In genomic region chr12:79883216-79883615, GRCh38 we compare ENCODE assay signal across 12 cellular contexts. TPM values are rescaled to one million over a fixed set of nuclear protein-coding genes. Genes with fewer than 3 reads are reported as not detected.
A peak's percentile ranks its signal among the peaks of the same experiment; 100 is the strongest.
DNase-seq lines count a peak whose midpoint lies in the region; ATAC-seq and TF ChIP-seq lines count a peak whose summit lies in the region.
"Had no signal": no experiment of that assay in that cellular context is flagged by ENCODE, and none has a peak within 500 bp of the region (broad histone marks: within the 10 kb centered on the region; RNA-seq: fewer than 3 reads in every experiment).

No MANE protein-coding gene starts in this region.

- peaks cover 17% of the 10 kb centered on the region for H3K36me3 Mint-ChIP-seq in HFFc6 (ENCODE audit: low read depth)
- H3K36me3 Mint-ChIP-seq: naive B cell had no signal

- no peaks in the 10 kb centered on the region; the same call in 1 of the 2 replicates for H3K27me3 Mint-ChIP-seq in HFFc6 (ENCODE audit: insufficient read depth)
- H3K27me3 Mint-ChIP-seq: naive B cell had no signal

- no peaks in the 10 kb centered on the region for H3K9me3 ChIP-seq in RWPE2 (ENCODE audit: severe bottlenecking)

- H3K4me3 Mint-ChIP-seq in HFFc6: peak overlapping the region; percentile 62
- H3K4me3 Mint-ChIP-seq: naive B cell had no signal

- no peaks in the 10 kb centered on the region for H3K27me3 ChIP-seq in RWPE2 (ENCODE audit: insufficient read depth, poor library complexity, severe bottlenecking)

- DNase-seq in HFFc6 (peak; percentile 74), RWPE2 (ENCODE audit: low spot score) (no peak), epithelial cell of esophagus (ENCODE audit: low read depth) (peak; percentile 8), renal cortical epithelial cell (ENCODE audit: low read depth) (peak; percentile 43), hippocampal formation (lab: John Stamatoyannopoulos, UW) (no peak), germinal center (ENCODE audit: low spot score) (no peak), NCI-H526 (lab: John Stamatoyannopoulos, UW) (no peak)
- DNase-seq: naive B cell, NCI-H1694, NCI-H774, SIG-M5, WERI-Rb-1 had no signal

- H3K27ac ChIP-seq in RWPE2 (ENCODE audit: poor library complexity, severe bottlenecking): no peak overlapping the region
- H3K27ac ChIP-seq: WERI-Rb-1 had no signal

- no peaks in the 10 kb centered on the region for H3K9me3 Mint-ChIP-seq in HFFc6
- H3K9me3 Mint-ChIP-seq: naive B cell had no signal

- H3K4me1 ChIP-seq in RWPE2 (ENCODE audit: insufficient read depth, poor library complexity, severe bottlenecking): peaks cover 10% of the 10 kb centered on the region

- H3K4me3 ChIP-seq in RWPE2 (ENCODE audit: severe bottlenecking): no peak overlapping the region
- H3K4me3 ChIP-seq in epithelial cell of esophagus (ENCODE audit: low read length): no peak overlapping the region

- peak; percentile 35; the same call in 1 of the 3 replicates for ATAC-seq in RWPE2 (ENCODE audit: low read depth)

- H3K4me1 Mint-ChIP-seq in HFFc6 (ENCODE audit: low read depth): peaks cover 87% of the 10 kb centered on the region

- TF ChIP-seq CTCF in HFFc6 (IDR thresholded peaks at IDR 0.05) (no peak), RWPE2 (IDR thresholded peaks at IDR 0.05; ENCODE audit: poor library complexity, severe bottlenecking) (no peak), epithelial cell of esophagus (IDR thresholded peaks at IDR 0.05; ENCODE audit: insufficient read depth, low read depth, low read length, missing control alignments) (no peak)

- peak overlapping the region; percentile 68 for H3K27ac Mint-ChIP-seq in HFFc6

- no peaks in the 10 kb centered on the region for H3K36me3 ChIP-seq in RWPE2 (ENCODE audit: low read depth)
- H3K36me3 ChIP-seq: WERI-Rb-1 had no signal

RNA-seq across cellular contexts. Expression of gene PPP1R12A, which starts 51.7 kb away (rescaled TPM):
- total RNA-seq in HFFc6 (2021; fragmentation: NEBNext Ultra II Directional; extraction: Animal tissue kit (Norgen Biotek cat#: 25700)): 100 to 1,000 TPM; 104 to 122 (median 113) TPM
- total RNA-seq in renal cortical epithelial cell: 72.6 and 99.8 TPM in 2 replicates

Comparison
In these comparisons a context has a peak if more than half of its experiments do, and no peak if none do; other contexts are left out.
1. DNase-seq: peak in HFFc6 (single experiment), epithelial cell of esophagus (single experiment) and renal cortical epithelial cell (single experiment); none in RWPE2 (single experiment), hippocampal formation (0 of 2), germinal center (single experiment) and NCI-H526 (0 of 2).